Comparison of ENCODE assay signal across 1 cellular context in the genomic region with DNA sequence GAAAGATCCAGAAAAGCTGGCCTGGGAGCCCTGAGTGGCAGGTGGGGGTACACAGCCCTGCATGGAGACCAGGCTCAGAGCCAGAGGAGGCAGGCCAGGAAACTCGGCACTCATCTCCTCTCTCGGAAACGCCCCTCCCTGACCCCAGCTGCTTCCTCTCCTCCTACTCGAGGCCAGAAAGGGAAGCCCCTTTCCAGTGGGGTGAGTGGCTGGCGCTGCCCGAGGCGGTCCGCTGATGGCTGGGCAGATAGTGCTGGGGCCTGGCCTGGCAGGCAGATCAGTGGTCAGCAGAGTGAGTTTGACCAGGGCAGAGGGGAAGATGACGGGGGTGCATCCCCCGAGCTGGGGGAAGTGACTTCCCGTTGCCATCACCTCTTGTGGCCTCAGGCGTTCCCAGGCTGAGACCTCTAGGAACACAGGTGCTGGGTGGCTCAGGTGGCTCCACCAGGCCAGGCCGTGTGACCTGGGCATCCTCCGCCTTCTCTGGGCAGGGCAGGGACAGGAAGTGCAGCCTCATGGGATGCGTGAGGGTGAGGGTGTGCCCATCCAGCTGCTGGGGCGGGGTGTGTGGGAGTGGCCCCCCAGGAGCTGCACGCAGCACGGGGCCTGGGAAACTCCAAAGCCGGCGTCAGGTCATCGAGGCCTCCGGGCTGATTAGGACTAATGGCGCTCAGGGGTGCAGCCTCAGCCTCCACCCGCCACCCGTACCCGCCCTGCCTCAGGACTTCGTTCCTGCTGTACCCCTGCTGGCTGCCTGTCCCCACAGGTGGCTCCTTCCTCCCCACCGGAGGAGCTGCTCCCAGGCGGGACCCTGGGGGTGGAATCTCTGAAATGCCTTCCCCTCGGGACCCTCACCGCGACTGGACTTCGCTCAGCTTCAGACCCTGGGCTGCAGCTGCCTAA.
TF ChIP-seq lines count a peak whose summit lies in the region.

No MANE protein-coding gene starts in this region.

TF ChIP-seq in HCT116, 20 proteins besides CTCF, POLR2A, EP300 and RAD21:
- TF ChIP-seq, protein P1, sequence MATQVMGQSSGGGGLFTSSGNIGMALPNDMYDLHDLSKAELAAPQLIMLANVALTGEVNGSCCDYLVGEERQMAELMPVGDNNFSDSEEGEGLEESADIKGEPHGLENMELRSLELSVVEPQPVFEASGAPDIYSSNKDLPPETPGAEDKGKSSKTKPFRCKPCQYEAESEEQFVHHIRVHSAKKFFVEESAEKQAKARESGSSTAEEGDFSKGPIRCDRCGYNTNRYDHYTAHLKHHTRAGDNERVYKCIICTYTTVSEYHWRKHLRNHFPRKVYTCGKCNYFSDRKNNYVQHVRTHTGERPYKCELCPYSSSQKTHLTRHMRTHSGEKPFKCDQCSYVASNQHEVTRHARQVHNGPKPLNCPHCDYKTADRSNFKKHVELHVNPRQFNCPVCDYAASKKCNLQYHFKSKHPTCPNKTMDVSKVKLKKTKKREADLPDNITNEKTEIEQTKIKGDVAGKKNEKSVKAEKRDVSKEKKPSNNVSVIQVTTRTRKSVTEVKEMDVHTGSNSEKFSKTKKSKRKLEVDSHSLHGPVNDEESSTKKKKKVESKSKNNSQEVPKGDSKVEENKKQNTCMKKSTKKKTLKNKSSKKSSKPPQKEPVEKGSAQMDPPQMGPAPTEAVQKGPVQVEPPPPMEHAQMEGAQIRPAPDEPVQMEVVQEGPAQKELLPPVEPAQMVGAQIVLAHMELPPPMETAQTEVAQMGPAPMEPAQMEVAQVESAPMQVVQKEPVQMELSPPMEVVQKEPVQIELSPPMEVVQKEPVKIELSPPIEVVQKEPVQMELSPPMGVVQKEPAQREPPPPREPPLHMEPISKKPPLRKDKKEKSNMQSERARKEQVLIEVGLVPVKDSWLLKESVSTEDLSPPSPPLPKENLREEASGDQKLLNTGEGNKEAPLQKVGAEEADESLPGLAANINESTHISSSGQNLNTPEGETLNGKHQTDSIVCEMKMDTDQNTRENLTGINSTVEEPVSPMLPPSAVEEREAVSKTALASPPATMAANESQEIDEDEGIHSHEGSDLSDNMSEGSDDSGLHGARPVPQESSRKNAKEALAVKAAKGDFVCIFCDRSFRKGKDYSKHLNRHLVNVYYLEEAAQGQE (IDR thresholded peaks at IDR 0.05; ENCODE audit: low read depth), result no peak
- no peak for TF ChIP-seq SIN3A (IDR thresholded peaks at IDR 0.05; ENCODE audit: low read depth)
- TF ChIP-seq, protein P2, sequence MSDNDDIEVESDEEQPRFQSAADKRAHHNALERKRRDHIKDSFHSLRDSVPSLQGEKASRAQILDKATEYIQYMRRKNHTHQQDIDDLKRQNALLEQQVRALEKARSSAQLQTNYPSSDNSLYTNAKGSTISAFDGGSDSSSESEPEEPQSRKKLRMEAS (IDR thresholded peaks at IDR 0.05), result no peak
- TF ChIP-seq, protein P3, sequence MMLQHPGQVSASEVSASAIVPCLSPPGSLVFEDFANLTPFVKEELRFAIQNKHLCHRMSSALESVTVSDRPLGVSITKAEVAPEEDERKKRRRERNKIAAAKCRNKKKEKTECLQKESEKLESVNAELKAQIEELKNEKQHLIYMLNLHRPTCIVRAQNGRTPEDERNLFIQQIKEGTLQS (IDR thresholded peaks at IDR 0.05), result no peak
